ENCODE assay signal across 30 cellular contexts in the genomic region with DNA sequence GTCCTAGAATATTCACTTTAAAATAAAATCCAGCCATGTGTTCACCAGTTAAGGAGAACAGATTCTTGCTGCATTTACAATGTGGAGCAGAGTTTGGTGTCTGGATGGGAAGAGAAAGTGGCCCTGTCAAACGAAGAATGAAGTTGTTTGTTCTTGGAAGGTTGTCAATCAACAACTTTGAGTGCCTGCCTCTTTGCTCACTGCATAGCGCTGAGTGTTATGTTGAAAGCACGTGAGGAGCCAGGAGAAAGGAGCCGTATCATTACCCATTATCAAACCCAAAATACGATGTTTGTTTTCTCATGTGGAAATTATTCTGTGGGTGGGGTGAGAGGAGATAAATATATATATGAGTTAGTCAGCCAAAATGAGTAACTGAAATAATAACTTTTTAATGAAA.
"Had no signal": no experiment of that assay in that cellular context is flagged by ENCODE, and none has a peak within 500 bp of the region (broad histone marks: within the 10 kb centered on the region; RNA-seq: fewer than 3 reads in every experiment).

No MANE protein-coding gene starts in this region.

- ATAC-seq: natural killer cell; psoas muscle; right cardiac atrium; right lobe of liver; stimulated activated memory B cell treated with anti-CD40 and anti-IgM and Interleukin-4, amounts not matched to agents 10 μg/mL and 1 μg/mL and 100 μg/mL, for 72 hours; stimulated activated naive CD8-positive, alpha-beta T cell treated with anti-CD3 and anti-CD28 coated beads, Interleukin-15, amount 100 ng/mL, for 72 hours; stimulated activated naive CD8-positive, alpha-beta T cell treated with anti-CD3 and anti-CD28 coated beads, Interleukin-15, Interleukin-2, amounts not matched to agents 100 U/mL and 50 U/mL, for 24 hours had no signal

- H3K4me3 Mint-ChIP-seq: natural killer cell; nephron; neural progenitor cell; stimulated activated memory B cell treated with anti-CD40 and anti-IgM and Interleukin-4, amounts not matched to agents 10 μg/mL and 1 μg/mL and 100 μg/mL, for 72 hours; stimulated activated naive CD8-positive, alpha-beta T cell treated with anti-CD3 and anti-CD28 coated beads, Interleukin-15, amount 100 ng/mL, for 72 hours; type B pancreatic cell had no signal

- H3K36me3 Mint-ChIP-seq: natural killer cell; neural progenitor cell; stimulated activated memory B cell treated with anti-CD40 and anti-IgM and Interleukin-4, amounts not matched to agents 10 μg/mL and 1 μg/mL and 100 μg/mL, for 72 hours; type B pancreatic cell had no signal

- H3K9me3 ChIP-seq: ovary, psoas muscle, right lobe of liver, sigmoid colon, spleen, suprapubic skin, testis, tibial artery, transverse colon, vagina had no signal

- H3K9me3 Mint-ChIP-seq: natural killer cell; nephron; neural progenitor cell; stimulated activated memory B cell treated with anti-CD40 and anti-IgM and Interleukin-4, amounts not matched to agents 10 μg/mL and 1 μg/mL and 100 μg/mL, for 72 hours; stimulated activated naive CD8-positive, alpha-beta T cell treated with anti-CD3 and anti-CD28 coated beads, Interleukin-15, amount 100 ng/mL, for 72 hours; type B pancreatic cell had no signal

- H3K4me3 ChIP-seq: neural progenitor cell, ovary, psoas muscle, right lobe of liver, sigmoid colon, smooth muscle cell, spleen, suprapubic skin, testis, tibial artery, transverse colon, vagina had no signal

- H3K27me3 ChIP-seq: neural progenitor cell, ovary, right lobe of liver, sigmoid colon, spleen, suprapubic skin, testis, tibial artery, transverse colon, vagina had no signal

- H3K36me3 ChIP-seq: neural progenitor cell, ovary, right lobe of liver, sigmoid colon, spleen, suprapubic skin, tibial artery, transverse colon, vagina had no signal

- H3K4me1 ChIP-seq: neural progenitor cell, parathyroid adenoma, psoas muscle, right lobe of liver, sigmoid colon, spleen, suprapubic skin, testis, tibial artery, transverse colon, vagina had no signal

- H3K4me1 Mint-ChIP-seq: natural killer cell; nephron; neural progenitor cell; stimulated activated memory B cell treated with anti-CD40 and anti-IgM and Interleukin-4, amounts not matched to agents 10 μg/mL and 1 μg/mL and 100 μg/mL, for 72 hours; stimulated activated naive CD8-positive, alpha-beta T cell treated with anti-CD3 and anti-CD28 coated beads, Interleukin-15, amount 100 ng/mL, for 72 hours had no signal

- H3K27ac Mint-ChIP-seq: natural killer cell; nephron; neural progenitor cell; progenitor cell of endocrine pancreas; stimulated activated memory B cell treated with anti-CD40 and anti-IgM and Interleukin-4, amounts not matched to agents 10 μg/mL and 1 μg/mL and 100 μg/mL, for 72 hours; stimulated activated naive CD8-positive, alpha-beta T cell treated with anti-CD3 and anti-CD28 coated beads, Interleukin-15, amount 100 ng/mL, for 72 hours; type B pancreatic cell had no signal

- H3K27ac ChIP-seq: neural progenitor cell, ovary, parathyroid adenoma, psoas muscle, right lobe of liver, sigmoid colon, spleen, suprapubic skin, testis, tibial artery, transverse colon, vagina had no signal

- H3K27me3 Mint-ChIP-seq: stimulated activated memory B cell treated with anti-CD40 and anti-IgM and Interleukin-4, amounts not matched to agents 10 μg/mL and 1 μg/mL and 100 μg/mL, for 72 hours had no signal

- DNase-seq: natural killer cell; occipital lobe; ovary; posterior cingulate gyrus; psoas muscle; right cardiac atrium; right lobe of liver; sigmoid colon; spleen; stimulated activated CD4-positive, alpha-beta T cell treated with anti-CD3 and anti-CD28 coated beads, Interleukin-12 subunit alpha, Interleukin-12 subunit beta, amount 100 ng/mL, for 4 hours; stimulated activated CD4-positive, alpha-beta T cell treated with anti-CD3 and anti-CD28 coated beads, Interleukin-1b, Interleukin-23, amount 100 ng/mL, for 48 hours; stimulated activated CD4-positive, alpha-beta T cell treated with anti-CD3 and anti-CD28 coated beads, Interleukin-4, amount 100 ng/mL, for 1 hour; stimulated activated CD4-positive, alpha-beta T cell treated with anti-CD3 and anti-CD28 coated beads, Interleukin-4, amount 100 ng/mL, for 4 hours; stimulated activated CD8-positive, alpha-beta memory T cell treated with anti-CD3 and anti-CD28 coated beads, Interleukin-4, amount 100 ng/mL, for 48 hours; stimulated activated naive CD4-positive, alpha-beta T cell; stimulated activated naive CD8-positive, alpha-beta T cell treated with anti-CD3 and anti-CD28 coated beads, Interleukin-15, amount 100 ng/mL, for 72 hours; stimulated activated naive CD8-positive, alpha-beta T cell treated with anti-CD3 and anti-CD28 coated beads, Interleukin-15, Interleukin-2, amounts not matched to agents 100 U/mL and 50 U/mL, for 24 hours; substantia nigra; testis; tibial artery; transverse colon had no signal
